9 cellular contexts compared by ENCODE assay signal in genomic region chr1:243287652-243288051, GRCh38. TPM values are rescaled to one million over a fixed set of nuclear protein-coding genes. Genes with fewer than 3 reads are reported as not detected.
DNase-seq lines count a peak whose midpoint lies in the region; ATAC-seq and TF ChIP-seq lines count a peak whose summit lies in the region.
"Had no signal": no experiment of that assay in that cellular context is flagged by ENCODE, and none has a peak within 500 bp of the region (broad histone marks: within the 10 kb centered on the region; RNA-seq: fewer than 3 reads in every experiment).

No MANE protein-coding gene starts in this region.

- TF ChIP-seq CTCF in thyroid gland (IDR thresholded peaks at IDR 0.05) = no peak

- H3K9ac ChIP-seq in BLaER1 treated with 17β-estradiol and CSF1 and Interleukin-3, amounts not matched to agents 10 nM and 100 nM = peak overlapping the region; percentile 66 to 80 (median 75); a peak in 21 of 22 replicates
- H3K9ac ChIP-seq: parathyroid adenoma had no signal

- no peak for DNase-seq in T-helper 2 cell treated with Interferon-gamma antibody and Interleukin-4, amounts not matched to agents 5 μg/mL and 100 μg/mL, for 36 hours (ENCODE audit: low spot score)
- DNase-seq in globus pallidus (ENCODE audit: low spot score) (peak; percentile 54), thyroid gland (no peak), erythroblast (lab: John Stamatoyannopoulos, UW) (no peak), G401 (ENCODE audit: low spot score) (no peak)

- no peak for TF ChIP-seq POLR2A in thyroid gland (IDR thresholded peaks at IDR 0.05)
- no peak for TF ChIP-seq POLR2A in erythroblast (IDR thresholded peaks at IDR 0.05; ENCODE audit: low read length)

- H3K4me3 Mint-ChIP-seq in T-helper 2 cell treated with Interferon-gamma antibody and Interleukin-4, amounts not matched to agents 5 μg/mL and 100 μg/mL, for 36 hours = peak overlapping the region; percentile 25

- peak overlapping the region in 4 of 10 experiments; percentile 12 to 46 (median 32); a peak in 4 of 20 replicates for H3K4me3 ChIP-seq in BLaER1 treated with 17β-estradiol and CSF1 and Interleukin-3, amounts not matched to agents 10 nM and 100 nM
- no peak overlapping the region for H3K4me3 ChIP-seq in thyroid gland (replicated peaks in 1 of 3)

- H3K27ac ChIP-seq in BLaER1 treated with 17β-estradiol and CSF1 and Interleukin-3, amounts not matched to agents 10 nM and 100 nM = peak overlapping the region; percentile 85 to 94 (median 92)
- peak overlapping the region in 2 of 3 donors; percentile 29 to 52 for H3K27ac ChIP-seq in thyroid gland

- 51 to 62% methylated on average over 1 of the region's 1 CpG for WGBS in thyroid gland, 2 donors

- H3K4me1 Mint-ChIP-seq in T-helper 2 cell treated with Interferon-gamma antibody and Interleukin-4, amounts not matched to agents 5 μg/mL and 100 μg/mL, for 36 hours (ENCODE audit: low read depth) = peaks cover 24% of the 10 kb centered on the region

- no peaks in the 10 kb centered on the region for H3K27me3 Mint-ChIP-seq in T-helper 2 cell treated with Interferon-gamma antibody and Interleukin-4, amounts not matched to agents 5 μg/mL and 100 μg/mL, for 36 hours (ENCODE audit: low read depth)

- H3K27ac Mint-ChIP-seq in T-helper 2 cell treated with Interferon-gamma antibody and Interleukin-4, amounts not matched to agents 5 μg/mL and 100 μg/mL, for 36 hours = peak overlapping the region; percentile 58

- H3K4me1 ChIP-seq in BLaER1 treated with 17β-estradiol and CSF1 and Interleukin-3, amounts not matched to agents 10 nM and 100 nM = peaks cover 30 to 84% (median 64%) of the 10 kb centered on the region in 10 experiments
- peaks cover 9 to 12% of the 10 kb centered on the region in 2 donors for H3K4me1 ChIP-seq in thyroid gland
- H3K4me1 ChIP-seq: parathyroid adenoma had no signal

- no peaks in the 10 kb centered on the region for H3K27me3 ChIP-seq in BLaER1 treated with 17β-estradiol and CSF1 and Interleukin-3, amounts not matched to agents 10 nM and 100 nM
- H3K27me3 ChIP-seq in thyroid gland = no peaks in the 10 kb centered on the region

- peak; percentile 86 for ATAC-seq in GM19328 (IDR thresholded peaks at IDR 0.05; ENCODE audit: unreplicated experiment)
- ATAC-seq in HG03280 (IDR thresholded peaks at IDR 0.05; ENCODE audit: unreplicated experiment) = peak; percentile 85

- no peaks in the 10 kb centered on the region for H4K20me1 ChIP-seq in BLaER1 treated with 17β-estradiol and CSF1 and Interleukin-3, amounts not matched to agents 10 nM and 100 nM

- intact Hi-C loops in thyroid gland (cut with DNase I) = no loop called here

- H3K36me3 ChIP-seq in BLaER1 treated with 17β-estradiol and CSF1 and Interleukin-3, amounts not matched to agents 10 nM and 100 nM = peaks cover 17 to 51% (median 41%) of the 10 kb centered on the region in 11 experiments
- no peaks in the 10 kb centered on the region for H3K36me3 ChIP-seq in thyroid gland

- peaks cover 4 to 36% (median 22%) of the 10 kb centered on the region in 11 experiments for H3K9me3 ChIP-seq in BLaER1 treated with 17β-estradiol and CSF1 and Interleukin-3, amounts not matched to agents 10 nM and 100 nM (replicated peaks in 1 of 11)
- H3K9me3 ChIP-seq in thyroid gland = no peaks in the 10 kb centered on the region

- in situ Hi-C loops in G401 (cut with HindIII; ENCODE audit: low sequenced_read_pairs) = no loop called here

- peak overlapping the region; percentile 52 to 96 (median 81) for H3K4me2 ChIP-seq in BLaER1 treated with 17β-estradiol and CSF1 and Interleukin-3, amounts not matched to agents 10 nM and 100 nM

- peaks cover 48% of the 10 kb centered on the region for H3K36me3 Mint-ChIP-seq in T-helper 2 cell treated with Interferon-gamma antibody and Interleukin-4, amounts not matched to agents 5 μg/mL and 100 μg/mL, for 36 hours (ENCODE audit: low read depth)

- H3K9me3 Mint-ChIP-seq in T-helper 2 cell treated with Interferon-gamma antibody and Interleukin-4, amounts not matched to agents 5 μg/mL and 100 μg/mL, for 36 hours = peaks cover 2% of the 10 kb centered on the region

RNA-seq across cellular contexts. Expression of gene SDCCAG8, which starts 31.8 kb away (rescaled TPM):
- total RNA-seq in thyroid gland = 100 to 1,000 TPM; 105 to 193 (median 115) TPM
- 10.8 and 18.7 TPM in 2 replicates for total RNA-seq in G401 (2014; rRNA removed; shearing (Covaris generic))

RNA-seq across cellular contexts. Expression of gene CEP170, which starts 32.6 kb away (rescaled TPM):
- 10 to 100 TPM; 62.8 to 93.8 (median 75.3) TPM for total RNA-seq in thyroid gland
- total RNA-seq in G401 (2014; rRNA removed; shearing (Covaris generic)) = 33.6 and 36.5 TPM in 2 replicates
